In genomic region chr14:74652541-74652940, GRCh38 we compare ENCODE assay signal across 14 cellular contexts.
"Had no signal": no experiment of that assay in that cellular context is flagged by ENCODE, and none has a peak within 500 bp of the region (broad histone marks: within the 10 kb centered on the region; RNA-seq: fewer than 3 reads in every experiment).

No MANE protein-coding gene starts in this region.

- H3K27me3 Mint-ChIP-seq: activated CD4-positive, alpha-beta T cell treated with anti-CD3 and anti-CD28 coated beads, Interleukin-2, amount 10 ng/mL, durations not matched to agents 24 days and 14 days; naive thymus-derived CD4-positive, alpha-beta T cell had no signal

- H3K27ac ChIP-seq: esophagus muscularis mucosa, psoas muscle had no signal

- H3K4me3 Mint-ChIP-seq: activated CD4-positive, alpha-beta T cell treated with anti-CD3 and anti-CD28 coated beads, Interleukin-2, amount 10 ng/mL, durations not matched to agents 24 days and 14 days; naive thymus-derived CD4-positive, alpha-beta T cell; T-helper 1 cell treated with Interleukin-12 subunit alpha and Interleukin-12 subunit beta and Interleukin-4 antibody, amounts not matched to agents 30 μg/mL and 1 μg/mL, for 36 hours; WTC11 had no signal

- ATAC-seq: activated naive CD4-positive, alpha-beta T cell treated with anti-CD3 and anti-CD28 coated beads, Interleukin-2, amount 50 U/mL, for 72 hours; left colon; naive thymus-derived CD4-positive, alpha-beta T cell; stimulated activated naive CD8-positive, alpha-beta T cell treated with anti-CD3 and anti-CD28 coated beads, Interleukin-15, Interleukin-2, amounts not matched to agents 100 U/mL and 50 U/mL, for 24 hours; WTC11 had no signal

- H3K27me3 ChIP-seq: esophagus muscularis mucosa had no signal

- H3K36me3 Mint-ChIP-seq: activated naive CD4-positive, alpha-beta T cell treated with anti-CD3 and anti-CD28 coated beads, Interleukin-2, amount 50 U/mL, for 72 hours; WTC11 had no signal

- H3K9me3 ChIP-seq: esophagus muscularis mucosa, psoas muscle had no signal

- H3K9me3 Mint-ChIP-seq: activated CD4-positive, alpha-beta T cell treated with anti-CD3 and anti-CD28 coated beads, Interleukin-2, amount 10 ng/mL, durations not matched to agents 24 days and 14 days; activated naive CD4-positive, alpha-beta T cell treated with anti-CD3 and anti-CD28 coated beads, Interleukin-2, amount 50 U/mL, for 72 hours; naive thymus-derived CD4-positive, alpha-beta T cell; T-helper 1 cell treated with Interleukin-12 subunit alpha and Interleukin-12 subunit beta and Interleukin-4 antibody, amounts not matched to agents 30 μg/mL and 1 μg/mL, for 36 hours; WTC11 had no signal

- H3K4me3 ChIP-seq: esophagus muscularis mucosa, psoas muscle had no signal

- H3K27ac Mint-ChIP-seq: activated CD4-positive, alpha-beta T cell treated with anti-CD3 and anti-CD28 coated beads, Interleukin-2, amount 10 ng/mL, durations not matched to agents 24 days and 14 days; T-helper 1 cell treated with Interleukin-12 subunit alpha and Interleukin-12 subunit beta and Interleukin-4 antibody, amounts not matched to agents 30 μg/mL and 1 μg/mL, for 36 hours; WTC11 had no signal

- DNase-seq: activated CD4-positive, alpha-beta T cell treated with anti-CD3 and anti-CD28 coated beads, Interleukin-2, amount 10 ng/mL, durations not matched to agents 24 days and 14 days; activated effector memory CD4-positive, alpha-beta T cell treated with Interleukin-2 at 50 U/mL for 16 hours; activated T-cell treated with anti-CD3 and anti-CD28 coated beads for 4 hours; dermis blood vessel endothelial cell; glutamatergic neuron; left colon; naive thymus-derived CD4-positive, alpha-beta T cell; psoas muscle; stimulated activated CD4-positive, alpha-beta T cell treated with anti-CD3 and anti-CD28 coated beads, Interleukin-12 subunit alpha, Interleukin-12 subunit beta, amount 100 ng/mL, for 4 hours; stimulated activated naive CD8-positive, alpha-beta T cell treated with anti-CD3 and anti-CD28 coated beads, Interleukin-15, Interleukin-2, amounts not matched to agents 100 U/mL and 50 U/mL, for 24 hours had no signal
